ENCODE assay signal across 3 cellular contexts in genomic region chr1:31489575-31489974, GRCh38.
A peak's percentile ranks its signal among the peaks of the same experiment; 100 is the strongest.
TF ChIP-seq lines count a peak whose summit lies in the region.

No MANE protein-coding gene starts in this region.

TF ChIP-seq in HEK293, 187 proteins besides CTCF, POLR2A, EP300 and RAD21:
- peak; percentile 65 for TF ChIP-seq SETDB1 (IDR thresholded peaks at IDR 0.05; ENCODE audit: insufficient read length, low read length)

TF ChIP-seq in K562, 482 proteins besides CTCF, POLR2A, EP300 and RAD21:
- TF ChIP-seq TRIM28 (IDR thresholded peaks at IDR 0.05) (peak; percentile 74), TRIM24 (IDR thresholded peaks at IDR 0.05) (peak in 1 of 2 experiments; percentile 56; a peak in 1 of 4 replicates), ZNF431 (CRISPR knock-in tag; IDR thresholded peaks at IDR 0.05) (peak; percentile 97), ZNF280A (IDR thresholded peaks at IDR 0.05; ENCODE audit: low read depth, partially characterized antibody) (peak; percentile 46), ZFP36 (IDR thresholded peaks at IDR 0.05; ENCODE audit: low read depth, low read length, partially characterized antibody) (peak; percentile 68)

TF ChIP-seq in HepG2, 621 proteins besides CTCF, POLR2A, EP300 and RAD21:
- TF ChIP-seq ZNF431 (CRISPR knock-in tag; IDR thresholded peaks at IDR 0.05; ENCODE audit: borderline replicate concordance, low read depth): peak; percentile 91
